23 cellular contexts compared by ENCODE assay signal in genomic region chr10:10903620-10904019, GRCh38.
DNase-seq lines count a peak whose midpoint lies in the region; ATAC-seq, FAIRE-seq and TF ChIP-seq lines count a peak whose summit lies in the region.
"Had no signal": no experiment of that assay in that cellular context is flagged by ENCODE, and none has a peak within 500 bp of the region (broad histone marks: within the 10 kb centered on the region; RNA-seq: fewer than 3 reads in every experiment).

No MANE protein-coding gene starts in this region.

- FAIRE-seq in HepG2 (lab: Jason Lieb, UNC) (no peak), frontal cortex (lab: Jason Lieb, UNC) (no peak)
- FAIRE-seq: A549, GM12891, GM18507, H54 had no signal

- no peak for TF ChIP-seq CTCF in HepG2 (CRISPR knock-in tag; IDR thresholded peaks at IDR 0.05)
- TF ChIP-seq CTCF in right lobe of liver (IDR thresholded peaks at IDR 0.05): no peak
- peak; percentile 31; the same call in 1 of the 2 replicates for TF ChIP-seq CTCF in OCI-LY7 (conservative IDR thresholded peaks at IDR 0.05; ENCODE audit: low read length)
- no peak for TF ChIP-seq CTCF in foreskin keratinocyte (conservative IDR thresholded peaks at IDR 0.05)

- in situ Hi-C loops in HepG2 (cut with HindIII; ENCODE audit: extremely low pct_ligation_motif_present, low pct_unique_long_range_greater_than_20kb): no loop called here

- BruUV-seq in HepG2 (replicated peaks; lab: Mats Ljungman, UMichigan): no TSS peak
- no TSS peak for BruUV-seq in OCI-LY7 (replicated peaks; lab: Mats Ljungman, UMichigan)

- H3K9ac ChIP-seq in HepG2 (ENCODE audit: insufficient read depth, low read depth, low read length): no peak overlapping the region
- H3K9ac ChIP-seq: KMS-11 had no signal

- H3K36me3 ChIP-seq in HepG2 (replicated peaks in 1 of 2; ENCODE audit: control insufficient read depth in 1 of 2, insufficient read depth in 2 of 2, low read length in 2 of 2) (no peaks in the 10 kb centered on the region), right lobe of liver (no peaks in the 10 kb centered on the region), OCI-LY7 (ENCODE audit: insufficient read depth, low read length) (no peaks in the 10 kb centered on the region)
- H3K36me3 ChIP-seq: SJCRH30 had no signal

- intact Hi-C loops in HepG2 (cut with micrococcal nuclease; ENCODE audit: unreplicated experiment) (no loop called here), right lobe of liver (cut with DNase I) (no loop called here), OCI-LY7 (cut with micrococcal nuclease; ENCODE audit: unreplicated experiment) (no loop called here)

- H3K79me2 ChIP-seq in HepG2 (ENCODE audit: insufficient read depth, low read length) (no peaks in the 10 kb centered on the region), OCI-LY7 (ENCODE audit: insufficient read depth, low read depth, low read length) (no peaks in the 10 kb centered on the region)

- no peak for ATAC-seq in HepG2
- ATAC-seq in right lobe of liver: no peak
- peak; percentile 34 for ATAC-seq in foreskin keratinocyte
- no peak for ATAC-seq in GM18502 (IDR thresholded peaks at IDR 0.05; ENCODE audit: poor library complexity, unreplicated experiment)
- ATAC-seq: A549, PC-3 had no signal

- no peak overlapping the region for H3K27ac ChIP-seq in HepG2 (ENCODE audit: extremely low read length, insufficient read depth, low read length)
- H3K27ac ChIP-seq in right lobe of liver: no peak overlapping the region
- no peak overlapping the region for H3K27ac ChIP-seq in OCI-LY7 (ENCODE audit: low read depth, low read length, poor library complexity, severe bottlenecking)
- H3K27ac ChIP-seq in foreskin keratinocyte: no peak overlapping the region
- no peak overlapping the region for H3K27ac ChIP-seq in caudate nucleus (ENCODE audit: low read depth, low read length)
- H3K27ac ChIP-seq: A549, KMS-11, RWPE1, SJCRH30 had no signal

- H3K9me2 ChIP-seq in OCI-LY7 (ENCODE audit: insufficient read depth, low read length): no peaks in the 10 kb centered on the region

- TF ChIP-seq RAD21 in HepG2 (CRISPR knock-in tag; IDR thresholded peaks at IDR 0.05): no peak

- H3K4me1 ChIP-seq in HepG2 (ENCODE audit: insufficient read depth, low read length) (no peaks in the 10 kb centered on the region), right lobe of liver (no peaks in the 10 kb centered on the region), OCI-LY7 (ENCODE audit: insufficient read depth, low read length, poor library complexity, severe bottlenecking) (no peaks in the 10 kb centered on the region), foreskin keratinocyte (no peaks in the 10 kb centered on the region)
- H3K4me1 ChIP-seq: A549, Caco-2, SJCRH30 had no signal

- no CpG with 5 or more reads among the region's 2 CpGs for WGBS in HepG2 (ENCODE audit: low lambda C conversion rate)
- 80% methylated on average over 1 of the region's 2 CpGs for WGBS in right lobe of liver (ENCODE audit: insufficient coverage, low coverage, low lambda C conversion rate, missing lambda C conversion rate)

- no peak for TF ChIP-seq EP300 in HepG2 (IDR thresholded peaks at IDR 0.05; ENCODE audit: low read depth in 2 of 2, low read length in 2 of 2)
- TF ChIP-seq EP300 in HepG2 (CRISPR knock-in tag; IDR thresholded peaks at IDR 0.05; ENCODE audit: borderline replicate concordance): no peak

- CTCF ChIA-PET in HepG2 (lab: Yijun Ruan, JAX; ENCODE audit: low intra/inter-chr PET ratio, low total read pairs) (no interaction called here), OCI-LY7 (lab: Charles Lee; ENCODE audit: unreplicated experiment) (no interaction called here)

- no peak overlapping the region for H2AFZ ChIP-seq in HepG2 (ENCODE audit: low read length)
- H2AFZ ChIP-seq in OCI-LY7 (ENCODE audit: low read length): no peak overlapping the region

- POLR2A ChIA-PET in HepG2 (lab: Yijun Ruan, JAX) (no interaction called here), OCI-LY7 (lab: Charles Lee) (no interaction called here)

- no peak overlapping the region for H3K4me3 ChIP-seq in HepG2 (replicated peaks in 1 of 3; ENCODE audit: insufficient read depth in 1 of 3, low read depth in 2 of 3, low read length in 3 of 3)
- no peak overlapping the region for H3K4me3 ChIP-seq in right lobe of liver
- H3K4me3 ChIP-seq in OCI-LY7 (ENCODE audit: low read depth, low read length, poor library complexity, severe bottlenecking): no peak overlapping the region
- H3K4me3 ChIP-seq: A549, SJCRH30 had no signal

- H3K4me2 ChIP-seq in HepG2 (ENCODE audit: low read depth, low read length) (no peak overlapping the region), OCI-LY7 (ENCODE audit: low read length) (no peak overlapping the region)
- H3K4me2 ChIP-seq: A549, KMS-11 had no signal

- H4K20me1 ChIP-seq in HepG2 (ENCODE audit: insufficient read depth, low read length) (no peaks in the 10 kb centered on the region), OCI-LY7 (ENCODE audit: insufficient read depth, low read length) (no peaks in the 10 kb centered on the region)

- DNase-seq in HepG2 (ENCODE audit: low spot score) (no peak), right lobe of liver (no peak), OCI-LY7 (ENCODE audit: low spot score) (no peak), foreskin keratinocyte (no peak), caudate nucleus (lab: John Stamatoyannopoulos, UW) (no peak), frontal cortex (ENCODE audit: low spot score in 2 of 2) (no peak)
- DNase-seq: CD4-positive, alpha-beta T cell; GF-D8; HFFc6; NCI-H1436; NCI-H1930; NCI-H345; NCI-H524 treated with DMSO at 0.1 percent for 48 hours; PC-3; SJCRH30 had no signal

- H3K27me3 ChIP-seq in HepG2 (ENCODE audit: control insufficient read depth in 1 of 2, insufficient read depth in 2 of 2, low read length in 2 of 2): no peaks in the 10 kb centered on the region
- no peaks in the 10 kb centered on the region for H3K27me3 ChIP-seq in right lobe of liver
- no peaks in the 10 kb centered on the region for H3K27me3 ChIP-seq in foreskin keratinocyte
- H3K27me3 ChIP-seq: SJCRH30 had no signal

- H3K9me3 ChIP-seq in HepG2 (ENCODE audit: low read length): no peaks in the 10 kb centered on the region
- H3K9me3 ChIP-seq in right lobe of liver: no peaks in the 10 kb centered on the region
- no peaks in the 10 kb centered on the region for H3K9me3 ChIP-seq in OCI-LY7 (ENCODE audit: low read length)
- H3K9me3 ChIP-seq: A549, Caco-2, SJCRH30 had no signal

- TF ChIP-seq POLR2A in HepG2 (IDR thresholded peaks at IDR 0.05; ENCODE audit: insufficient read depth in 1 of 2, low read depth in 2 of 2, low read length in 2 of 2) (no peak), right lobe of liver (IDR thresholded peaks at IDR 0.05) (no peak)

TF ChIP-seq in HepG2, 621 proteins besides CTCF, POLR2A, EP300 and RAD21 (continues in another document):
- TF ChIP-seq NCOR1 (IDR thresholded peaks at IDR 0.05; ENCODE audit: borderline replicate concordance, low read length) (no peak), AFF4 (CRISPR knock-in tag; IDR thresholded peaks at IDR 0.05) (no peak), ZNF317 (CRISPR knock-in tag; IDR thresholded peaks at IDR 0.05) (no peak), ZBTB25 (CRISPR knock-in tag; IDR thresholded peaks at IDR 0.05) (no peak), ZNF350 (CRISPR knock-in tag; IDR thresholded peaks at IDR 0.05; ENCODE audit: borderline replicate concordance, low read depth) (no peak), CC2D1A (CRISPR knock-in tag; IDR thresholded peaks at IDR 0.05) (no peak), ZNF24 (IDR thresholded peaks at IDR 0.05) (no peak), CEBPG (CRISPR knock-in tag; IDR thresholded peaks at IDR 0.05) (no peak)
